ENCODE assay signal across 8 cellular contexts in the genomic region with DNA sequence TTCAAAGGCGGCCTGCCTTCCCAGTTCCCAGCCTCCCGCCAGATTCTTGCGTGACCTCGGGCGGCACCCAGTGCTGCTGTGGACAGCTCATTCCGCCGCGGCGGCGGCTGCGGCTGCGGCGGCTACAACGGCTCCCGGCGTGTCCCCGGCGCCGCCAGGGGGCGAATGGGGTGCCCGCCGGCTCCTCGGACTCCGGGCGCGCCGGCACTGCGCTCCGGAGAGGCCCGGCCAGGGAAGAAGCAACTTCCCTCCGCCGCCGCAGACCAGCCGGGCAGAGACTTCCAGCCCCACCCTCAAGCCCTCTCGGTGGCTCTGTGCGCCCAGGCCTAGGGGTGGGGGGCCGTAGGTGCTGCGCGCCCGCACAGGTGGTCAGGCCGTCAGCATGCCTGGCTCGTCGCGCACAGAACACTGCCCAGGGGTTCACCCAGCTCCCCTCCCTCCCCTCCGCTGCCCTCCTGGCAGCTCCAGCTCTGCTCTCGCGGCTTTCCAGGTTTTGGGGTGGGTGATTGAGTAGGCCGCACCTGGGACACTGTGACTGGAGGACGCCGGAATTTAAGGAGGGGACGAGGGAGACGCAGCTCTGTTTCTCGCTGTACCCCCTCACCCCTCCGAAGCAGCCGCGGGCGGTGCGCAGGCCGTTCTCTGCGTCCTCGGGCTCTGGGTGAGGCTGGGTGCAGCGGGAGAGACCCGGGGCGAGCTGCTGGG.
DNase-seq lines count a peak whose midpoint lies in the region; ATAC-seq lines count a peak whose summit lies in the region.

No MANE protein-coding gene starts in this region.

- peak overlapping the region; percentile 56 for H3K27ac Mint-ChIP-seq in dendritic cell treated with granulocyte-macrophage colony-stimulating factor and Interleukin-4, amounts not matched to agents 40 ng/mL and 50 ng/mL, for 4 days

- H3K4me3 Mint-ChIP-seq in dendritic cell treated with granulocyte-macrophage colony-stimulating factor and Interleukin-4, amounts not matched to agents 40 ng/mL and 50 ng/mL, for 4 days = peak overlapping the region; percentile 59

- DNase-seq in KBM-7 (peak; percentile 76), left kidney (ENCODE audit: low read depth, low spot score) (peak; percentile 91)
- peak; percentile 35 to 37 for DNase-seq in activated CD4-positive, alpha-beta T cell treated with anti-CD3 and anti-CD28 coated beads for 4 hours
- peak; percentile 13 to 49 (median 31) for DNase-seq in stimulated activated CD4-positive, alpha-beta T cell treated with anti-CD3 and anti-CD28 coated beads, Interleukin-1b, Interleukin-23, amount 100 ng/mL, for 24 hours (ENCODE audit: low read depth in 4 of 4, low spot score in 1 of 4)

- H3K27me3 Mint-ChIP-seq in dendritic cell treated with granulocyte-macrophage colony-stimulating factor and Interleukin-4, amounts not matched to agents 40 ng/mL and 50 ng/mL, for 4 days = peaks cover 50% of the 10 kb centered on the region

- H3K4me1 Mint-ChIP-seq in dendritic cell treated with granulocyte-macrophage colony-stimulating factor and Interleukin-4, amounts not matched to agents 40 ng/mL and 50 ng/mL, for 4 days (ENCODE audit: low read depth) = peaks cover 31% of the 10 kb centered on the region

- intact Hi-C loops in dendritic cell treated with granulocyte-macrophage colony-stimulating factor and Interleukin-4, amounts not matched to agents 40 ng/mL and 50 ng/mL, for 4 days (cut with micrococcal nuclease) = loop anchor here (1.0 to 2.0 kb wide), 2 partner anchors 11 to 31 kb away; a partner anchor contains a TSS

- ATAC-seq in GM18868 (IDR thresholded peaks at IDR 0.05; ENCODE audit: unreplicated experiment) (peak; percentile 63), GM19351 (IDR thresholded peaks at IDR 0.05; ENCODE audit: unreplicated experiment) (no peak), GM21526 (IDR thresholded peaks at IDR 0.05; ENCODE audit: low FRiP score, unreplicated experiment) (no peak)

- H3K36me3 Mint-ChIP-seq in dendritic cell treated with granulocyte-macrophage colony-stimulating factor and Interleukin-4, amounts not matched to agents 40 ng/mL and 50 ng/mL, for 4 days (ENCODE audit: low read depth) = no peaks in the 10 kb centered on the region

- in situ Hi-C loops in KBM-7 (cut with MboI; ENCODE audit: low pct_unique_long_range_greater_than_20kb, low sequenced_read_pairs) = no loop called here

- H3K9me3 Mint-ChIP-seq in dendritic cell treated with granulocyte-macrophage colony-stimulating factor and Interleukin-4, amounts not matched to agents 40 ng/mL and 50 ng/mL, for 4 days = no peaks in the 10 kb centered on the region

Comparison
In these comparisons a context has a peak if more than half of its experiments do, and no peak if none do; other contexts are left out.
1. DNase-seq: peak in every context shown above with its lines; median percentile 91 in left kidney; 76 in KBM-7; 36 in activated CD4-positive, alpha-beta T cell treated with anti-CD3 and anti-CD28 coated beads for 4 hours; 31 in stimulated activated CD4-positive, alpha-beta T cell treated with anti-CD3 and anti-CD28 coated beads, Interleukin-1b, Interleukin-23, amount 100 ng/mL, for 24 hours.